Comparison of ENCODE assay signal across 8 cellular contexts in genomic region chr12:53743277-53744129, GRCh38. TPM values are rescaled to one million over a fixed set of nuclear protein-coding genes. Genes with fewer than 3 reads are reported as not detected.
DNase-seq lines count a peak whose midpoint lies in the region; ATAC-seq and TF ChIP-seq lines count a peak whose summit lies in the region.

No MANE protein-coding gene starts in this region.

- H3K9ac ChIP-seq in SU-DHL-6 (ENCODE audit: low read length) (no peak overlapping the region), adipocyte (ENCODE audit: low read length) (no peak overlapping the region)

- no peaks in the 10 kb centered on the region for H3K79me2 ChIP-seq in SU-DHL-6 (ENCODE audit: insufficient read depth, low read length)

- peak; percentile 57 to 65 for ATAC-seq in gastrocnemius medialis
- ATAC-seq in GM18498 (IDR thresholded peaks at IDR 0.05; ENCODE audit: unreplicated experiment), result no peak

- H3K9me3 ChIP-seq in MG63 (no peaks in the 10 kb centered on the region), SU-DHL-6 (ENCODE audit: insufficient read depth, low read length) (no peaks in the 10 kb centered on the region), adipocyte (ENCODE audit: control insufficient read depth, low read length) (no peaks in the 10 kb centered on the region), right atrium auricular region (no peaks in the 10 kb centered on the region), gastrocnemius medialis (no peaks in the 10 kb centered on the region)

- in situ Hi-C loops in gastrocnemius medialis (cut with MboI; ENCODE audit: low sequenced_read_pairs in 4 of 4), result loop anchor here (5.0 kb wide), 2 partner anchors 41 to 201 kb away; no protein-coding TSS in a partner anchor

- H3K4me1 ChIP-seq in adipocyte (ENCODE audit: control insufficient read depth, insufficient read depth, low read length) (peaks cover 6% of the 10 kb centered on the region), right atrium auricular region (peaks cover 0 to 31% of the 10 kb centered on the region in 2 donors), gastrocnemius medialis (peaks cover 0 to 11% of the 10 kb centered on the region in 2 donors)

- no peaks in the 10 kb centered on the region for H3F3A ChIP-seq in SU-DHL-6 (ENCODE audit: insufficient read depth)

- H3K9me2 ChIP-seq in SU-DHL-6 (replicated peaks; ENCODE audit: insufficient read depth, low read length), result no peaks in the 10 kb centered on the region

- TF ChIP-seq CTCF in SU-DHL-6 (IDR thresholded peaks at IDR 0.05; ENCODE audit: insufficient read depth, low read length, poor library complexity, severe bottlenecking), result peak; percentile 81
- peak; percentile 87 to 97 for TF ChIP-seq CTCF in right atrium auricular region (IDR thresholded peaks at IDR 0.05)
- TF ChIP-seq CTCF in gastrocnemius medialis (IDR thresholded peaks at IDR 0.05 in 4 of 5, conservative IDR thresholded peaks at IDR 0.05 in 1 of 5), result peak; percentile 80 to 95 (median 89)

- H3K36me3 ChIP-seq in MG63 (no peaks in the 10 kb centered on the region), SU-DHL-6 (ENCODE audit: low read length) (no peaks in the 10 kb centered on the region), adipocyte (ENCODE audit: control insufficient read depth, insufficient read depth, low read length, severe bottlenecking) (no peaks in the 10 kb centered on the region), right atrium auricular region (no peaks in the 10 kb centered on the region), gastrocnemius medialis (no peaks in the 10 kb centered on the region)

- no peak overlapping the region for H2AFZ ChIP-seq in SU-DHL-6 (ENCODE audit: low read depth, low read length, severe bottlenecking)

- no peak overlapping the region for H3K4me2 ChIP-seq in SU-DHL-6 (ENCODE audit: low read depth, low read length, poor library complexity, severe bottlenecking)

- no peak overlapping the region for H3K4me3 ChIP-seq in MG63
- no peak overlapping the region for H3K4me3 ChIP-seq in SU-DHL-6 (ENCODE audit: insufficient read depth, low read length, poor library complexity, severe bottlenecking)
- H3K4me3 ChIP-seq in adipocyte (ENCODE audit: low read length), result no peak overlapping the region
- no peak overlapping the region for H3K4me3 ChIP-seq in right atrium auricular region
- no peak overlapping the region for H3K4me3 ChIP-seq in gastrocnemius medialis

- no peak for TF ChIP-seq POLR2A in gastrocnemius medialis (IDR thresholded peaks at IDR 0.05)

- H3K27ac ChIP-seq in SU-DHL-6 (ENCODE audit: low read depth, low read length) (no peak overlapping the region), right atrium auricular region (no peak overlapping the region), gastrocnemius medialis (no peak overlapping the region)

- intact Hi-C loops in gastrocnemius medialis (cut with DNase I; ENCODE audit: low total_unique reads), result loop anchor here (1.0 kb wide), 1 partner anchor 42 kb away; no protein-coding TSS in a partner anchor

- no peaks in the 10 kb centered on the region for H4K20me1 ChIP-seq in SU-DHL-6 (ENCODE audit: low read depth, low read length)

- DNase-seq in NCI-H510A treated with DMSO at 0.1 percent for 48 hours (lab: John Stamatoyannopoulos, UW) (peak; percentile 40), NCI-H510A (lab: John Stamatoyannopoulos, UW) (no peak), MG63 (peak; percentile 27), adipocyte (ENCODE audit: low read depth) (peak; percentile 87), right atrium auricular region (ENCODE audit: low spot score) (no peak), gastrocnemius medialis (no peak)

- H3K27me3 ChIP-seq in MG63 (no peaks in the 10 kb centered on the region), SU-DHL-6 (ENCODE audit: low read length) (no peaks in the 10 kb centered on the region), adipocyte (replicated peaks; ENCODE audit: control insufficient read depth, insufficient read depth, low read length) (peaks cover 75% of the 10 kb centered on the region), right atrium auricular region (peaks cover 0 to 9% of the 10 kb centered on the region in 2 donors), gastrocnemius medialis (peaks cover 18 to 44% (median 35%) of the 10 kb centered on the region in 3 donors)

RNA-seq across cellular contexts. Expression of gene CISTR, which starts 8.3 kb away (rescaled TPM):
- not detected in 2 replicates for total RNA-seq in MG63 (2014; rRNA removed; shearing (Covaris generic); ENCODE audit: low replicate concordance)
- total RNA-seq in right atrium auricular region (1 to 10 TPM in 1 of 2 donors, not detected in 1; 3.7 TPM), gastrocnemius medialis (not detected)

RNA-seq across cellular contexts. Expression of gene CALCOCO1, which starts 16.3 kb away (rescaled TPM):
- 35.7 and 42.4 TPM in 2 replicates for total RNA-seq in MG63 (2014; rRNA removed; shearing (Covaris generic); ENCODE audit: low replicate concordance)
- 100 to 1,000 TPM; 182 to 232 TPM for total RNA-seq in right atrium auricular region
- total RNA-seq in gastrocnemius medialis, result 100 to 1,000 TPM; 158 to 385 (median 239) TPM

Comparison
In these comparisons a context has a peak if more than half of its experiments do, and no peak if none do; other contexts are left out.
1. DNase-seq: peak in NCI-H510A treated with DMSO at 0.1 percent for 48 hours (single experiment), MG63 (single experiment) and adipocyte (single experiment); none in NCI-H510A (single experiment), right atrium auricular region (single experiment) and gastrocnemius medialis (0 of 2).
2. Peak in every context shown above with its lines, with median percentiles within 50 percentile points of each other: CTCF ChIP-seq.